ENCODE assay signal across 8 cellular contexts in the genomic region with DNA sequence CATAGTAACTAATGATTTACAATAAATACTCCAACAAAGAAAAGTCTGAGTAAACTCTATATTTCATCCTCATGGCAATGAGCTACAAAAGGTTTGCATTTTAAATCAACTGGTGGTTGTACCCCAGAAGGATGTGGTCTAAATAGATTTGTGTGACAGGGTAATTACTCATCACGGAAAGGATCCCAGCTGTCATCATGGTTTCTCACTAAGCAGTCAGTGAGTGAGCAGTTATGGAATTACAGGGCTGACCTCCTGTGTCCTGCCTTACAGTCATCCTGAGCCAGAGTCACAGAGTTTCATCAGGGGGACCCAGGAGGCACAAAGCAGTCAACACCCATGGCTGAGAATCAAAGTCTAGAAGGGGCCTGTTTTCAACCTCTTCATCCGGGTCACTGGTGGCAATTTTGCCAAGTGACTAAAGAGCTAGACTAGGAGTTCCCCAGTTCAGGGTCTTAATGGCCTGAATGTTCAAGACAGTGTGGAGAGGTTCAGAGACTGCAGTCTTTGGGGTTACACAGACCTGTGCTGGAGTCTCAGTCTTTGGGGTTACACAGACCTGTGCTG.
DNase-seq lines count a peak whose midpoint lies in the region; ATAC-seq and TF ChIP-seq lines count a peak whose summit lies in the region.

No MANE protein-coding gene starts in this region.

- peak; percentile 10 for DNase-seq in GM13976 (ENCODE audit: low spot score)
- DNase-seq in M059J (ENCODE audit: low read depth), result peak; percentile 98
- DNase-seq in astrocyte of the hippocampus (ENCODE audit: low read depth, low spot score), result peak; percentile 81
- DNase-seq in stimulated activated CD4-positive, alpha-beta T cell treated with anti-CD3 and anti-CD28 coated beads, Interleukin-2, amount 100 ng/mL, for 4 hours (ENCODE audit: low read depth), result peak; percentile 29
- no peak for DNase-seq in left ventricle myocardium superior
- DNase-seq in NCI-H1694 (lab: John Stamatoyannopoulos, UW), result no peak
- DNase-seq in HT-29 (ENCODE audit: low spot score), result no peak

- in situ Hi-C loops in GM13976 (cut with MboI; ENCODE audit: low sequenced_read_pairs, unreplicated experiment), result no loop called here

- intact Hi-C loops in left ventricle myocardium superior (cut with micrococcal nuclease), result no loop called here

- no peak for TF ChIP-seq CTCF in GM13976 (IDR thresholded peaks at IDR 0.05; ENCODE audit: borderline replicate concordance, control extremely low read depth, extremely low read depth, insufficient read depth, missing control alignments)

- ATAC-seq in GM21786 (IDR thresholded peaks at IDR 0.05; ENCODE audit: unreplicated experiment) (peak; percentile 93), left ventricle myocardium superior (no peak)

Comparison
In these comparisons a context has a peak if more than half of its experiments do, and no peak if none do; other contexts are left out.
1. DNase-seq: peak in GM13976 (single experiment), M059J (single experiment), astrocyte of the hippocampus (single experiment) and stimulated activated CD4-positive, alpha-beta T cell treated with anti-CD3 and anti-CD28 coated beads, Interleukin-2, amount 100 ng/mL, for 4 hours (single experiment); none in left ventricle myocardium superior (single experiment), NCI-H1694 (single experiment) and HT-29 (single experiment).